Comparison of ENCODE assay signal across 8 cellular contexts in the genomic region with DNA sequence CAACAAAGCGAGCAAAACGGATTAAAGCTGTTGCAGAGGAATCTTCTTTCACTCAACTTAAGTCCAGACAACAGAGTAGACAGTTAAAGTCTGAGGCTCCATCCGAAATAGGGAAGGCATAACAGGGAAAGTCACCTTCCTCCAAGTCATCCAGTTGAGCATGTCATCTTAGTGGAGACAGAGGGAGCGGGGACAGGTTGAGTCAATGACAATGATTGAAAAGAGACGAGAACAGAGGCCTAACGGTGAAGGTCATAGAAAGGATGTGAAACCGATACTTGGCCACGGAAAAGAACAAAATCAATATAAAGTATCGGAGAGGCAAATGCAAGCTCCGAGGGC.
A peak's percentile ranks its signal among the peaks of the same experiment; 100 is the strongest.
DNase-seq lines count a peak whose midpoint lies in the region; ATAC-seq and FAIRE-seq lines count a peak whose summit lies in the region.

No MANE protein-coding gene starts in this region.

- peak; percentile 18 for DNase-seq in GM03348 (ENCODE audit: low spot score)
- DNase-seq in adipocyte (ENCODE audit: low read depth): no peak
- no peak for DNase-seq in stimulated activated naive CD8-positive, alpha-beta T cell treated with anti-CD3 and anti-CD28 coated beads, Interleukin-15, Interleukin-2, amounts not matched to agents 100 U/mL and 50 U/mL, for 24 hours
- DNase-seq in stimulated activated CD4-positive, alpha-beta T cell treated with anti-CD3 and anti-CD28 coated beads, Interleukin-15, amount 100 ng/mL, for 24 hours: no peak
- DNase-seq in RCC 7860 (ENCODE audit: low spot score): no peak

- H3K9me3 ChIP-seq in HUES48 (ENCODE audit: control insufficient read depth, insufficient read depth, low read length) (no peaks in the 10 kb centered on the region), adipocyte (ENCODE audit: control insufficient read depth, low read length) (no peaks in the 10 kb centered on the region), iPS-20b (ENCODE audit: insufficient read depth, low read depth, low read length) (no peaks in the 10 kb centered on the region)

- H3K9ac ChIP-seq in HUES48 (ENCODE audit: low read depth, low read length) (peak overlapping the region; percentile 82), adipocyte (ENCODE audit: low read length) (peak overlapping the region; percentile 93), iPS-20b (ENCODE audit: low read depth, low read length) (peak overlapping the region; percentile 92)

- peaks cover 12% of the 10 kb centered on the region for H3K4me1 ChIP-seq in HUES48 (ENCODE audit: control insufficient read depth, insufficient read depth, low read length)
- H3K4me1 ChIP-seq in adipocyte (ENCODE audit: control insufficient read depth, insufficient read depth, low read length): peaks cover 41% of the 10 kb centered on the region
- peaks cover 16% of the 10 kb centered on the region for H3K4me1 ChIP-seq in iPS-20b (ENCODE audit: insufficient read depth, low read length)

- H3K27me3 ChIP-seq in HUES48 (ENCODE audit: control insufficient read depth, insufficient read depth, low read length) (no peaks in the 10 kb centered on the region), adipocyte (replicated peaks; ENCODE audit: control insufficient read depth, insufficient read depth, low read length) (no peaks in the 10 kb centered on the region), iPS-20b (ENCODE audit: insufficient read depth, low read length) (no peaks in the 10 kb centered on the region)

- H3K27ac ChIP-seq in HUES48 (ENCODE audit: low read depth, low read length) (peak overlapping the region; percentile 92), iPS-20b (ENCODE audit: low read length) (peak overlapping the region; percentile 39)

- ATAC-seq in stimulated activated naive CD8-positive, alpha-beta T cell treated with anti-CD3 and anti-CD28 coated beads, Interleukin-15, Interleukin-2, amounts not matched to agents 100 U/mL and 50 U/mL, for 24 hours: peak; percentile 35
- no peak for ATAC-seq in HG03135 (IDR thresholded peaks at IDR 0.05; ENCODE audit: unreplicated experiment)

- no peak for FAIRE-seq in RCC 7860 (lab: Jason Lieb, UNC)

- peak overlapping the region; percentile 87 for H3K4me3 ChIP-seq in HUES48 (ENCODE audit: low read depth, low read length)
- H3K4me3 ChIP-seq in adipocyte (ENCODE audit: low read length): peak overlapping the region; percentile 94
- peak overlapping the region; percentile 94 for H3K4me3 ChIP-seq in iPS-20b (ENCODE audit: low read length)

- H3K36me3 ChIP-seq in HUES48 (ENCODE audit: control insufficient read depth, insufficient read depth, low read length): peaks cover 62% of the 10 kb centered on the region
- H3K36me3 ChIP-seq in adipocyte (ENCODE audit: control insufficient read depth, insufficient read depth, low read length, severe bottlenecking): peaks cover 62% of the 10 kb centered on the region
- peaks cover 65% of the 10 kb centered on the region for H3K36me3 ChIP-seq in iPS-20b (ENCODE audit: insufficient read depth, low read depth, low read length)
